In genomic region chr1:32989160-32989894, GRCh38 we compare ENCODE assay signal across 8 cellular contexts. TPM values are rescaled to one million over a fixed set of nuclear protein-coding genes. Genes with fewer than 3 reads are reported as not detected.
A peak's percentile ranks its signal among the peaks of the same experiment; 100 is the strongest.
DNase-seq lines count a peak whose midpoint lies in the region; ATAC-seq and TF ChIP-seq lines count a peak whose summit lies in the region.

No MANE protein-coding gene starts in this region.

- in situ Hi-C loops in IMR-90 (cut with MboI; ENCODE audit: low sequenced_read_pairs) = no loop called here

- no peaks in the 10 kb centered on the region for H3K36me3 ChIP-seq in IMR-90 (ENCODE audit: control insufficient read depth, insufficient read depth, low read length)
- no peaks in the 10 kb centered on the region for H3K36me3 ChIP-seq in skeletal muscle satellite cell (ENCODE audit: insufficient read depth, low read length)

- peak overlapping the region; percentile 98 for H3K18ac ChIP-seq in IMR-90 (ENCODE audit: low read depth, low read length)

- peak overlapping the region; percentile 79 for H3K27ac ChIP-seq in IMR-90 (ENCODE audit: insufficient read depth, low read length)

- no peaks in the 10 kb centered on the region for H3K27me3 ChIP-seq in IMR-90 (ENCODE audit: control insufficient read depth, insufficient read depth, low read length)
- H3K27me3 ChIP-seq in skeletal muscle satellite cell (ENCODE audit: control insufficient read depth, insufficient read depth, low read length) = no peaks in the 10 kb centered on the region

- H2BK120ac ChIP-seq in IMR-90 (ENCODE audit: low read depth, low read length) = peak overlapping the region; percentile 90

- WGBS in IMR-90 (ENCODE audit: extremely low coverage in 2 of 2, insufficient read length in 1 of 2), 2 experiments = no CpG with 5 or more reads among the region's 6 CpGs

- TF ChIP-seq CTCF in IMR-90 (conservative IDR thresholded peaks at IDR 0.05; ENCODE audit: low read depth, low read length) = no peak

- H3K4me3 ChIP-seq in IMR-90 (ENCODE audit: insufficient read depth, low read depth, low read length) = no peak overlapping the region
- peak overlapping the region; percentile 3 for H3K4me3 ChIP-seq in skeletal muscle satellite cell (ENCODE audit: low read length)

- DNase-seq in AG08396 (ENCODE audit: low spot score) (peak; percentile 81), IMR-90 (peak; percentile 99), Right ventricle myocardium inferior (ENCODE audit: missing footprints) (peak; percentile 87), NCI-H1930 (lab: John Stamatoyannopoulos, UW) (no peak), NCI-H69 (lab: John Stamatoyannopoulos, UW) (no peak)
- peak; percentile 76 to 78 for DNase-seq in activated T-cell treated with anti-CD3 and anti-CD28 coated beads, Interleukin-2, amount 50 U/mL, for 48 hours

- POLR2A ChIA-PET in IMR-90 (lab: Charles Lee; ENCODE audit: unreplicated experiment) = no interaction called here

- H3K4me1 ChIP-seq in IMR-90 (ENCODE audit: control insufficient read depth, insufficient read depth, low read length) (peaks cover 25% of the 10 kb centered on the region), skeletal muscle satellite cell (ENCODE audit: control insufficient read depth, insufficient read depth, low read length) (peaks cover 38% of the 10 kb centered on the region)

- peak overlapping the region; percentile 86 for H3K23ac ChIP-seq in IMR-90 (ENCODE audit: low read depth, low read length)

- CTCF ChIA-PET in IMR-90 (lab: Yijun Ruan, JAX) = interaction anchor here (0.7 kb wide), 1 partner anchor 72 kb away, joined by 3 read pairs; no protein-coding TSS in a partner anchor

- peak overlapping the region; percentile 20 to 74; a peak in 3 of 4 replicates for H4K8ac ChIP-seq in IMR-90 (ENCODE audit: low read depth in 2 of 2, low read length in 2 of 2)

- H3K56ac ChIP-seq in IMR-90 (ENCODE audit: extremely low read depth, insufficient read depth, low read length) = peak overlapping the region; percentile 28; the same call in 1 of the 2 replicates

- H4K5ac ChIP-seq in IMR-90 (ENCODE audit: low read depth, low read length) = peak overlapping the region; percentile 96

- peak overlapping the region; percentile 97 for H3K4ac ChIP-seq in IMR-90 (ENCODE audit: low read depth, low read length)

- intact Hi-C loops in IMR-90 (cut with micrococcal nuclease) = loop anchor here (2.0 kb wide), 1 partner anchor 27 kb away; no protein-coding TSS in a partner anchor
- intact Hi-C loops in Right ventricle myocardium inferior (cut with DNase I) = no loop called here

- H3K79me1 ChIP-seq in IMR-90 (ENCODE audit: low read depth in 1 of 2, low read length in 2 of 2) = no peaks in the 10 kb centered on the region

- H4K91ac ChIP-seq in IMR-90 (ENCODE audit: insufficient read depth, low read depth, low read length) = peak overlapping the region; percentile 95

- H3K9me1 ChIP-seq in IMR-90 (ENCODE audit: insufficient read depth, low read length) = peaks cover 26% of the 10 kb centered on the region

- peak overlapping the region; percentile 25 for H3K9ac ChIP-seq in IMR-90 (ENCODE audit: low read depth, low read length)
- peak overlapping the region; percentile 60 for H3K9ac ChIP-seq in skeletal muscle satellite cell (ENCODE audit: low read depth, low read length)

- no peak; the same call in 1 of the 2 replicates for TF ChIP-seq POLR2A in IMR-90 (IDR thresholded peaks at IDR 0.05; ENCODE audit: low read depth, low read length)

- H2BK20ac ChIP-seq in IMR-90 (ENCODE audit: low read depth, low read length) = peak overlapping the region; percentile 94

- peak overlapping the region; percentile 71 for H2AFZ ChIP-seq in IMR-90 (replicated peaks; ENCODE audit: low read length, poor library complexity)

- dilution Hi-C loops in IMR-90 (cut with HindIII; ENCODE audit: low sequenced_read_pairs, unreplicated experiment) = no loop called here

- H3K9me3 ChIP-seq in IMR-90 (ENCODE audit: control insufficient read depth, insufficient read depth, low read length) = no peaks in the 10 kb centered on the region
- no peaks in the 10 kb centered on the region for H3K9me3 ChIP-seq in skeletal muscle satellite cell (replicated peaks; ENCODE audit: low read length)

- peak overlapping the region; percentile 94 for H2BK5ac ChIP-seq in IMR-90 (ENCODE audit: low read depth, low read length, poor library complexity, severe bottlenecking)

- peak overlapping the region; percentile 77; the same call in 2 of the 3 replicates for H2BK15ac ChIP-seq in IMR-90 (ENCODE audit: low read depth, low read length)

- peak; percentile 63 for ATAC-seq in IMR-90 (ENCODE audit: low read depth)
- peak; percentile 70 for ATAC-seq in Right ventricle myocardium inferior
- no peak for ATAC-seq in HG03135 (IDR thresholded peaks at IDR 0.05; ENCODE audit: unreplicated experiment)

- peaks cover 4% of the 10 kb centered on the region for H4K20me1 ChIP-seq in IMR-90 (ENCODE audit: insufficient read depth, low read length)

- H3K4me2 ChIP-seq in IMR-90 (ENCODE audit: low read depth, low read length) (peak overlapping the region; percentile 95), skeletal muscle satellite cell (ENCODE audit: low read length) (peak overlapping the region; percentile 59)

- peak overlapping the region; percentile 84 for H2AK9ac ChIP-seq in IMR-90 (replicated peaks; ENCODE audit: low read depth, low read length, poor library complexity)

- BruUV-seq in IMR-90 (replicated peaks; lab: Mats Ljungman, UMichigan) = no TSS peak

- H2AK5ac ChIP-seq in IMR-90 (ENCODE audit: low read depth, low read length) = peak overlapping the region; percentile 87

- H3K14ac ChIP-seq in IMR-90 (replicated peaks; ENCODE audit: low read depth, low read length) = peak overlapping the region; percentile 90

- no peak for TF ChIP-seq RAD21 in IMR-90 (IDR thresholded peaks at IDR 0.05; ENCODE audit: low read length)

TF ChIP-seq in IMR-90, 13 proteins besides CTCF, POLR2A, EP300 and RAD21:
- TF ChIP-seq NFE2L2 (IDR thresholded peaks at IDR 0.05; ENCODE audit: low read depth, low read length) (peak; percentile 77; the same call in 1 of the 2 replicates), FOS (IDR thresholded peaks at IDR 0.05; ENCODE audit: low read depth, low read length) (peak; percentile 90), RFX5 (IDR thresholded peaks at IDR 0.05; ENCODE audit: low read depth, low read length) (no peak), CHD1 (IDR thresholded peaks at IDR 0.05; ENCODE audit: low read depth, low read length) (no peak), ELK1 (IDR thresholded peaks at IDR 0.05; ENCODE audit: borderline replicate concordance, low read depth, low read length) (no peak), CEBPB (IDR thresholded peaks at IDR 0.05; ENCODE audit: low read depth, low read length) (peak; percentile 72)

RNA-seq across cellular contexts. Expression of gene RNF19B, which starts 24.7 kb away (rescaled TPM):
- total RNA-seq in IMR-90 (2012; rRNA removed) (9.2 and 10.0 TPM in 2 replicates), Right ventricle myocardium inferior (15.5 TPM)
- polyA plus RNA-seq in IMR-90 (2012; rRNA removed) = 11.4 and 11.6 TPM in 2 replicates
- 9.2 and 10.4 TPM in 2 replicates for polyA plus RNA-seq in IMR-90 (2012; cell fraction: cytosol; rRNA removed)
- 6.9 and 12.0 TPM in 2 replicates for polyA plus RNA-seq in IMR-90 (2012; cell fraction: nucleus; rRNA removed; ENCODE audit: low replicate concordance)
- total RNA-seq in skeletal muscle satellite cell (2012; rRNA removed) = 9.0 and 10.4 TPM in 2 replicates

RNA-seq across cellular contexts. Expression of gene AK2, which starts 47.4 kb away (rescaled TPM):
- total RNA-seq in IMR-90 (2012; rRNA removed) (118 and 168 TPM in 2 replicates), Right ventricle myocardium inferior (129 TPM)
- polyA plus RNA-seq in IMR-90 (2012; rRNA removed) = 152 and 203 TPM in 2 replicates
- polyA plus RNA-seq in IMR-90 (2012; cell fraction: cytosol; rRNA removed) = 77.4 and 134 TPM in 2 replicates
- polyA plus RNA-seq in IMR-90 (2012; cell fraction: nucleus; rRNA removed; ENCODE audit: low replicate concordance) = 53.9 and 195 TPM in 2 replicates
- total RNA-seq in skeletal muscle satellite cell (2012; rRNA removed) = 224 and 288 TPM in 2 replicates

Comparison
In these comparisons a context has a peak if more than half of its experiments do, and no peak if none do; other contexts are left out.
1. DNase-seq: peak in AG08396 (single experiment), IMR-90 (single experiment), activated T-cell treated with anti-CD3 and anti-CD28 coated beads, Interleukin-2, amount 50 U/mL, for 48 hours (2 of 2) and Right ventricle myocardium inferior (single experiment); none in NCI-H1930 (0 of 2) and NCI-H69 (single experiment).